In genomic region chr9:121861501-121862180, GRCh38 we compare ENCODE assay signal across 8 cellular contexts.
A peak's percentile ranks its signal among the peaks of the same experiment; 100 is the strongest.
DNase-seq lines count a peak whose midpoint lies in the region; ATAC-seq and TF ChIP-seq lines count a peak whose summit lies in the region.

No MANE protein-coding gene starts in this region.

- ATAC-seq in SK-N-SH treated with all-trans-retinoic acid at 6 μM for 48 hours (peak; percentile 78), GM19467 (IDR thresholded peaks at IDR 0.05; ENCODE audit: unreplicated experiment) (no peak), GM18502 (IDR thresholded peaks at IDR 0.05; ENCODE audit: poor library complexity, unreplicated experiment) (no peak)

- peak overlapping the region; percentile 11 for H3K27ac ChIP-seq in substantia nigra (ENCODE audit: low read depth, low read length, poor library complexity, severe bottlenecking)

- intact Hi-C loops in cardiac septum (cut with DNase I) = loop anchor here (5.0 to 10.0 kb wide), 2 partner anchors 174 to 317 kb away; no protein-coding TSS in a partner anchor

- DNase-seq in NCI-H146 (lab: John Stamatoyannopoulos, UW) (peak; percentile 10), NCI-H146 treated with DMSO at 0.1 percent for 48 hours (lab: John Stamatoyannopoulos, UW; ENCODE audit: unreplicated experiment) (no peak), cardiac septum (ENCODE audit: low spot score) (peak; percentile 74), substantia nigra (lab: John Stamatoyannopoulos, UW) (peak in 32 of 49 donors; percentile 9 to 71 (median 35)), inferior parietal cortex (ENCODE audit: extremely low spot score) (no peak)

TF ChIP-seq in SK-N-SH treated with all-trans-retinoic acid at 6 μM for 48 hours, 23 proteins besides CTCF, POLR2A, EP300 and RAD21:
- TF ChIP-seq CSDC2 (CRISPR knock-in tag; IDR thresholded peaks at IDR 0.05) (no peak), ZNF8 (CRISPR knock-in tag; IDR thresholded peaks at IDR 0.05) (no peak), CREB5 (CRISPR knock-in tag; IDR thresholded peaks at IDR 0.05; ENCODE audit: low read depth) (no peak), PPARA (CRISPR knock-in tag; IDR thresholded peaks at IDR 0.05; ENCODE audit: borderline replicate concordance) (no peak)

Comparison
In these comparisons a context has a peak if more than half of its experiments do, and no peak if none do; other contexts are left out.
1. DNase-seq: peak in NCI-H146 (single experiment), cardiac septum (single experiment) and substantia nigra (32 of 49); none in NCI-H146 treated with DMSO at 0.1 percent for 48 hours (single experiment) and inferior parietal cortex (single experiment).